23 cellular contexts compared by ENCODE assay signal in genomic region chr16:72760581-72760980, GRCh38.
"Had no signal": no experiment of that assay in that cellular context is flagged by ENCODE, and none has a peak within 500 bp of the region (broad histone marks: within the 10 kb centered on the region; RNA-seq: fewer than 3 reads in every experiment).

No MANE protein-coding gene starts in this region.

- H3K27me3 Mint-ChIP-seq: dendritic cell treated with granulocyte-macrophage colony-stimulating factor and Interleukin-4, amounts not matched to agents 40 ng/mL and 50 ng/mL, for 4 days; effector memory CD8-positive, alpha-beta T cell had no signal

- H3K27ac Mint-ChIP-seq: dendritic cell treated with granulocyte-macrophage colony-stimulating factor and Interleukin-4, amounts not matched to agents 40 ng/mL and 50 ng/mL, for 4 days; effector memory CD8-positive, alpha-beta T cell; endodermal cell had no signal

- H3K27me3 ChIP-seq: colonic mucosa, esophagus squamous epithelium, gastrocnemius medialis, heart right ventricle, left lung had no signal

- DNase-seq: colonic mucosa; cortex of kidney; effector CD8-positive, alpha-beta T cell; effector memory CD8-positive, alpha-beta T cell; endodermal cell; erythroblast; esophagus squamous epithelium; foreskin fibroblast; foreskin melanocyte; gastrocnemius medialis; glutamatergic neuron; head of caudate nucleus; heart right ventricle; hippocampal formation; left cardiac atrium; left lung; left ventricle myocardium superior; lower lobe of right lung; mesenchymal stem cell; midbrain had no signal

- H3K36me3 ChIP-seq: colonic mucosa, esophagus squamous epithelium, gastrocnemius medialis, heart right ventricle, left lung, lower lobe of right lung had no signal

- ATAC-seq: effector memory CD8-positive, alpha-beta T cell; esophagus mucosa; gastrocnemius medialis; heart right ventricle; left cardiac atrium; left lung; left ventricle myocardium superior; lower lobe of right lung had no signal

- H3K27ac ChIP-seq: colonic mucosa, epithelial cell of prostate, esophagus squamous epithelium, gastrocnemius medialis, heart right ventricle, left lung, lower lobe of right lung had no signal

- H3K9me3 ChIP-seq: colonic mucosa had no signal

- H3K4me3 ChIP-seq: colonic mucosa, esophagus squamous epithelium, gastrocnemius medialis, heart right ventricle, left lung, lower lobe of right lung had no signal

- H3K4me1 ChIP-seq: colonic mucosa, esophagus squamous epithelium, gastrocnemius medialis, left lung, lower lobe of right lung had no signal

- H3K4me3 Mint-ChIP-seq: dendritic cell treated with granulocyte-macrophage colony-stimulating factor and Interleukin-4, amounts not matched to agents 40 ng/mL and 50 ng/mL, for 4 days; effector memory CD8-positive, alpha-beta T cell; endodermal cell had no signal
